19 cellular contexts compared by ENCODE assay signal in genomic region chr22:47784367-47784983, GRCh38.
DNase-seq lines count a peak whose midpoint lies in the region; ATAC-seq and TF ChIP-seq lines count a peak whose summit lies in the region.
"Had no signal": no experiment of that assay in that cellular context is flagged by ENCODE, and none has a peak within 500 bp of the region (broad histone marks: within the 10 kb centered on the region; RNA-seq: fewer than 3 reads in every experiment).

No MANE protein-coding gene starts in this region.

- H3K4me3 Mint-ChIP-seq in endodermal cell: no peak overlapping the region
- no peak overlapping the region for H3K4me3 Mint-ChIP-seq in naive thymus-derived CD8-positive, alpha-beta T cell
- H3K4me3 Mint-ChIP-seq: CD4-positive, alpha-beta T cell; GM23338; H9; IgD-negative memory B cell had no signal

- H3K27ac Mint-ChIP-seq in endodermal cell: no peak overlapping the region
- no peak overlapping the region for H3K27ac Mint-ChIP-seq in naive thymus-derived CD8-positive, alpha-beta T cell
- H3K27ac Mint-ChIP-seq: CD4-positive, alpha-beta T cell; GM23338; H9; IgD-negative memory B cell had no signal

- intact Hi-C loops in spleen (cut with DNase I; ENCODE audit: low total_unique reads): no loop called here

- ATAC-seq in naive thymus-derived CD8-positive, alpha-beta T cell: no peak
- no peak for ATAC-seq in GM18517 (IDR thresholded peaks at IDR 0.05; ENCODE audit: unreplicated experiment)
- ATAC-seq: HepG2 had no signal

- no peak overlapping the region for H3K4me3 ChIP-seq in endodermal cell (ENCODE audit: low read length)
- no peak overlapping the region for H3K4me3 ChIP-seq in spleen
- H3K4me3 ChIP-seq: GM23338 had no signal

- H3K9me3 ChIP-seq in endodermal cell (ENCODE audit: control insufficient read depth, low read length): peaks cover 10% of the 10 kb centered on the region
- peaks cover 0 to 21% (median 13%) of the 10 kb centered on the region in 8 donors for H3K9me3 ChIP-seq in spleen
- H3K9me3 ChIP-seq: Caco-2 had no signal

- DNase-seq in AG20443 (ENCODE audit: low spot score) (peak; percentile 2), D341Med (ENCODE audit: low spot score) (peak; percentile 4), endodermal cell (peak; percentile 19), spleen (peak; percentile 35), GOT3 (lab: John Stamatoyannopoulos, UW) (no peak), DMS153 (lab: John Stamatoyannopoulos, UW) (no peak)
- no peak for DNase-seq in naive thymus-derived CD8-positive, alpha-beta T cell
- DNase-seq: BE2C; C1 segment of cervical spinal cord; Caco-2; CD4-positive, alpha-beta T cell; DMS79 treated with DMSO at 0.1 percent for 48 hours; GF-D8; KBM-7 had no signal

- TF ChIP-seq CTCF in endodermal cell (conservative IDR thresholded peaks at IDR 0.05) (no peak), spleen (IDR thresholded peaks at IDR 0.05 in 8 of 11, conservative IDR thresholded peaks at IDR 0.05 in 3 of 11) (no peak)

- H3K27ac ChIP-seq in endodermal cell (ENCODE audit: low read depth, low read length) (no peak overlapping the region), spleen (no peak overlapping the region)

- 90 to 92% methylated on average over 3 to 4 of the region's 4 CpGs for WGBS in endodermal cell (ENCODE audit: insufficient coverage in 1 of 2, insufficient read length in 1 of 2), 2 experiments
- 77 to 92% (median 83%) methylated on average over 3 to 4 of the region's 4 CpGs for WGBS in spleen, 5 donors

- peaks cover 10% of the 10 kb centered on the region for H3K27me3 Mint-ChIP-seq in endodermal cell (ENCODE audit: insufficient read depth)
- peaks cover 5 to 58% (median 36%) of the 10 kb centered on the region in 5 donors for H3K27me3 Mint-ChIP-seq in naive thymus-derived CD8-positive, alpha-beta T cell

- POLR2A ChIA-PET in naive thymus-derived CD8-positive, alpha-beta T cell (lab: Charles Lee): no interaction called here

- H3K4me1 ChIP-seq in endodermal cell (ENCODE audit: control insufficient read depth, insufficient read depth, low read length) (no peaks in the 10 kb centered on the region), spleen (no peaks in the 10 kb centered on the region)
- H3K4me1 ChIP-seq: BE2C, Caco-2 had no signal

- H3K36me3 Mint-ChIP-seq in endodermal cell (ENCODE audit: low read depth): peaks cover 11% of the 10 kb centered on the region
- H3K36me3 Mint-ChIP-seq in naive thymus-derived CD8-positive, alpha-beta T cell: peaks cover 0 to 9% (median 0%) of the 10 kb centered on the region in 3 donors
- H3K36me3 Mint-ChIP-seq: IgD-negative memory B cell had no signal

- H3K36me3 ChIP-seq in endodermal cell (ENCODE audit: control insufficient read depth, insufficient read depth, low read length) (no peaks in the 10 kb centered on the region), spleen (no peaks in the 10 kb centered on the region)
- H3K36me3 ChIP-seq: BE2C had no signal

- TF ChIP-seq POLR2A in spleen (IDR thresholded peaks at IDR 0.05): no peak

- peaks cover 28% of the 10 kb centered on the region for H3K9me3 Mint-ChIP-seq in endodermal cell
- peaks cover 0 to 15% (median 3%) of the 10 kb centered on the region in 9 donors for H3K9me3 Mint-ChIP-seq in naive thymus-derived CD8-positive, alpha-beta T cell
- H3K9me3 Mint-ChIP-seq: CD4-positive, alpha-beta T cell had no signal

- H3K27me3 ChIP-seq in endodermal cell (ENCODE audit: control insufficient read depth, insufficient read depth, low read length, poor library complexity, severe bottlenecking): no peaks in the 10 kb centered on the region
- H3K27me3 ChIP-seq in spleen (replicated peaks in 1 of 7): peaks cover 0 to 52% (median 0%) of the 10 kb centered on the region in 7 donors
- H3K27me3 ChIP-seq: BE2C had no signal

- H3K4me1 Mint-ChIP-seq in endodermal cell: peaks cover 10% of the 10 kb centered on the region
- H3K4me1 Mint-ChIP-seq in naive thymus-derived CD8-positive, alpha-beta T cell: no peaks in the 10 kb centered on the region
- H3K4me1 Mint-ChIP-seq: GM23338, IgD-negative memory B cell had no signal

- no peak overlapping the region for H3K9ac ChIP-seq in endodermal cell (ENCODE audit: extremely low read depth, low read length, poor library complexity, severe bottlenecking)

Comparison
In these comparisons a context has a peak if more than half of its experiments do, and no peak if none do; other contexts are left out.
1. DNase-seq: peak in AG20443 (single experiment), D341Med (single experiment), endodermal cell (single experiment) and spleen (single experiment); none in GOT3 (single experiment), DMS153 (single experiment) and naive thymus-derived CD8-positive, alpha-beta T cell (0 of 10).